In the genomic region with DNA sequence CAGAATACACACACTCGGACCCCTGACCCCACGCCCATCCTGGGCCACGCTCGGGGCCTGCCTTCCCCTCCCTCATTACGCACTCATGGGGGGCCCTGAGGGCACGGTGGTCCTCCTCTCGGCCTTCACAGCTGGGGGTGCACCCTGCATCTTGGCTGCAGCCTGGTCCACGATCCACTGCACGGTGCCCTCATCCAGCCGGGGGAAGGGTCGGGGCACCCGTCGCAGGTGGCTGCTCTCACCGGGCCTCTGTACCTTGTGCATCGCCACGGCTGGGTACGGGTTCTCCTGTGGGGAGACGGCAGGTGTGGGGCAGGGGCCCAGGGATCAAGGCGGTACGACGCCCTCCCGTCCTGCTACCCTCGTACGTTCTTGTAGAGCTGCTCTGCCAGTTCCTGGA, we compare ENCODE assay signal across 20 cellular contexts. TPM values are rescaled to one million over a fixed set of nuclear protein-coding genes. Genes with fewer than 3 reads are reported as not detected.
DNase-seq lines count a peak whose midpoint lies in the region; ATAC-seq and TF ChIP-seq lines count a peak whose summit lies in the region.
"Had no signal": no experiment of that assay in that cellular context is flagged by ENCODE, and none has a peak within 500 bp of the region (broad histone marks: within the 10 kb centered on the region; RNA-seq: fewer than 3 reads in every experiment).

No MANE protein-coding gene starts in this region.

- H4K91ac ChIP-seq in IMR-90 (ENCODE audit: insufficient read depth, low read depth, low read length): no peak overlapping the region

- no peak overlapping the region for H3K27ac Mint-ChIP-seq in CD4-positive, alpha-beta T cell
- peak overlapping the region; percentile 15 to 66 for H3K27ac Mint-ChIP-seq in effector memory CD8-positive, alpha-beta T cell
- H3K27ac Mint-ChIP-seq: B cell had no signal

- no peak overlapping the region for H4K8ac ChIP-seq in IMR-90 (ENCODE audit: low read depth in 2 of 2, low read length in 2 of 2)

- H3K4me3 Mint-ChIP-seq in CD4-positive, alpha-beta T cell: no peak overlapping the region
- no peak overlapping the region for H3K4me3 Mint-ChIP-seq in effector memory CD8-positive, alpha-beta T cell
- no peak overlapping the region for H3K4me3 Mint-ChIP-seq in activated T-cell treated with anti-CD3 and anti-CD28 coated beads, Interleukin-2, amount 50 U/mL, for 4 hours
- H3K4me3 Mint-ChIP-seq: B cell; CD4-positive, CD25-positive, alpha-beta regulatory T cell had no signal

- H3K23ac ChIP-seq in IMR-90 (ENCODE audit: low read depth, low read length): no peak overlapping the region

- ATAC-seq in CD4-positive, alpha-beta T cell (ENCODE audit: poor library complexity): no peak
- ATAC-seq in IMR-90 (ENCODE audit: low read depth) (no peak), GM18867 (IDR thresholded peaks at IDR 0.05; ENCODE audit: unreplicated experiment) (no peak), HG03159 (IDR thresholded peaks at IDR 0.05; ENCODE audit: unreplicated experiment) (no peak)
- ATAC-seq in effector memory CD8-positive, alpha-beta T cell (replicated peaks): no peak
- no peak for ATAC-seq in activated T-cell treated with anti-CD3 and anti-CD28 coated beads, Interleukin-2, amount 50 U/mL, for 4 hours

- H3K9me1 ChIP-seq in IMR-90 (ENCODE audit: insufficient read depth, low read length): no peaks in the 10 kb centered on the region

- intact Hi-C loops in CD4-positive, alpha-beta T cell (cut with DNase I, micrococcal nuclease): no loop called here
- intact Hi-C loops in IMR-90 (cut with micrococcal nuclease): no loop called here

- H2BK15ac ChIP-seq in IMR-90 (ENCODE audit: low read depth, low read length): no peak overlapping the region

- H3K27ac ChIP-seq in CD4-positive, alpha-beta T cell (ENCODE audit: low read depth, low read length): peak overlapping the region; percentile 29
- no peak overlapping the region for H3K27ac ChIP-seq in IMR-90 (ENCODE audit: insufficient read depth, low read length)
- H3K27ac ChIP-seq: 22Rv1, BLaER1, C4-2B, GM23248 had no signal

- no peak for DNase-seq in CD4-positive, alpha-beta T cell
- no peak for DNase-seq in IMR-90
- no peak for DNase-seq in effector memory CD8-positive, alpha-beta T cell
- DNase-seq in activated T-cell treated with anti-CD3 and anti-CD28 coated beads, Interleukin-2, amount 50 U/mL, for 4 hours: no peak
- DNase-seq: CD4-positive, CD25-positive, alpha-beta regulatory T cell; CD8-positive, alpha-beta memory T cell; DMS53; DMS79 treated with DMSO at 0.1 percent for 48 hours; GF-D8; GM23248; H7; HCEC 1CT had no signal

- H3K4me3 ChIP-seq in IMR-90 (ENCODE audit: insufficient read depth, low read depth, low read length): no peak overlapping the region
- H3K4me3 ChIP-seq: BLaER1, GM23248 had no signal

- H3K27me3 Mint-ChIP-seq in CD4-positive, alpha-beta T cell: no peaks in the 10 kb centered on the region
- no peaks in the 10 kb centered on the region for H3K27me3 Mint-ChIP-seq in effector memory CD8-positive, alpha-beta T cell
- H3K27me3 Mint-ChIP-seq in activated T-cell treated with anti-CD3 and anti-CD28 coated beads, Interleukin-2, amount 50 U/mL, for 4 hours (ENCODE audit: low read depth): no peaks in the 10 kb centered on the region
- H3K27me3 Mint-ChIP-seq: B cell; CD4-positive, CD25-positive, alpha-beta regulatory T cell; CD8-positive, alpha-beta memory T cell had no signal

- no peak overlapping the region for H2BK20ac ChIP-seq in IMR-90 (ENCODE audit: low read depth, low read length)

- no peak overlapping the region for H2AFZ ChIP-seq in IMR-90 (replicated peaks; ENCODE audit: low read length, poor library complexity)
- H2AFZ ChIP-seq: GM23248 had no signal

- peaks cover 12 to 29% of the 10 kb centered on the region in 2 experiments; a peak in 3 of 4 replicates for H3K79me1 ChIP-seq in IMR-90 (ENCODE audit: low read depth in 1 of 2, low read length in 2 of 2)

- no peak overlapping the region for H3K4me2 ChIP-seq in IMR-90 (ENCODE audit: low read depth, low read length)
- H3K4me2 ChIP-seq: BLaER1 had no signal

- dilution Hi-C loops in IMR-90 (cut with HindIII; ENCODE audit: low sequenced_read_pairs, unreplicated experiment): no loop called here

- H2BK120ac ChIP-seq in IMR-90 (ENCODE audit: low read depth, low read length): no peak overlapping the region

- H3K14ac ChIP-seq in IMR-90 (replicated peaks; ENCODE audit: low read depth, low read length): no peak overlapping the region

- TF ChIP-seq CTCF in CD4-positive, alpha-beta T cell (IDR thresholded peaks at IDR 0.05): no peak
- TF ChIP-seq CTCF in IMR-90 (conservative IDR thresholded peaks at IDR 0.05; ENCODE audit: low read depth, low read length): no peak

- H2AK5ac ChIP-seq in IMR-90 (ENCODE audit: low read depth, low read length): no peak overlapping the region

- no peak overlapping the region for H3K4ac ChIP-seq in IMR-90 (ENCODE audit: low read depth, low read length)

- in situ Hi-C loops in IMR-90 (cut with MboI; ENCODE audit: low sequenced_read_pairs): no loop called here

- no peak for TF ChIP-seq POLR2A in IMR-90 (IDR thresholded peaks at IDR 0.05; ENCODE audit: low read depth, low read length)

- no peaks in the 10 kb centered on the region for H3K4me1 ChIP-seq in IMR-90 (ENCODE audit: control insufficient read depth, insufficient read depth, low read length)

- peaks cover 69% of the 10 kb centered on the region for H3K36me3 Mint-ChIP-seq in CD4-positive, alpha-beta T cell (ENCODE audit: low read depth)
- peaks cover 66% of the 10 kb centered on the region for H3K36me3 Mint-ChIP-seq in effector memory CD8-positive, alpha-beta T cell (ENCODE audit: insufficient read depth)
- peaks cover 22% of the 10 kb centered on the region for H3K36me3 Mint-ChIP-seq in activated T-cell treated with anti-CD3 and anti-CD28 coated beads, Interleukin-2, amount 50 U/mL, for 4 hours (ENCODE audit: insufficient read depth)

- POLR2A ChIA-PET in CD4-positive, alpha-beta T cell (lab: Charles Lee): no interaction called here
- POLR2A ChIA-PET in IMR-90 (lab: Charles Lee; ENCODE audit: unreplicated experiment): no interaction called here

- CTCF ChIA-PET in CD4-positive, alpha-beta T cell (lab: Charles Lee): no interaction called here
- CTCF ChIA-PET in IMR-90 (lab: Yijun Ruan, JAX): no interaction called here

- no peak overlapping the region for H3K18ac ChIP-seq in IMR-90 (ENCODE audit: low read depth, low read length)

- BruUV-seq in IMR-90 (replicated peaks; lab: Mats Ljungman, UMichigan): TSS peak; percentile 39

- peaks cover 17% of the 10 kb centered on the region for H3K4me1 Mint-ChIP-seq in CD4-positive, alpha-beta T cell (ENCODE audit: low read depth)
- peaks cover 15 to 21% of the 10 kb centered on the region in 2 donors for H3K4me1 Mint-ChIP-seq in effector memory CD8-positive, alpha-beta T cell (ENCODE audit: low read depth in 2 of 2)
- H3K4me1 Mint-ChIP-seq in activated T-cell treated with anti-CD3 and anti-CD28 coated beads, Interleukin-2, amount 50 U/mL, for 4 hours (ENCODE audit: low read depth): peaks cover 11% of the 10 kb centered on the region

- H3K9me3 Mint-ChIP-seq in CD4-positive, alpha-beta T cell: no peaks in the 10 kb centered on the region
- H3K9me3 Mint-ChIP-seq in effector memory CD8-positive, alpha-beta T cell: no peaks in the 10 kb centered on the region
- H3K9me3 Mint-ChIP-seq in activated T-cell treated with anti-CD3 and anti-CD28 coated beads, Interleukin-2, amount 50 U/mL, for 4 hours: no peaks in the 10 kb centered on the region
- H3K9me3 Mint-ChIP-seq: CD4-positive, CD25-positive, alpha-beta regulatory T cell; CD8-positive, alpha-beta memory T cell had no signal

- peaks cover 27% of the 10 kb centered on the region for H4K20me1 ChIP-seq in IMR-90 (ENCODE audit: insufficient read depth, low read length)

- WGBS in IMR-90 (ENCODE audit: extremely low coverage in 2 of 2, insufficient read length in 1 of 2), 2 experiments: 91% methylated on average over 20 of the region's 24 CpGs; no CpG with 5 or more reads in 1 of the 2 experiments

- no peaks in the 10 kb centered on the region for H3K27me3 ChIP-seq in CD4-positive, alpha-beta T cell (ENCODE audit: control insufficient read depth, insufficient read depth, low read length)
- no peaks in the 10 kb centered on the region for H3K27me3 ChIP-seq in IMR-90 (ENCODE audit: control insufficient read depth, insufficient read depth, low read length)
- H3K27me3 ChIP-seq: BLaER1 had no signal

- no peak for TF ChIP-seq RAD21 in IMR-90 (IDR thresholded peaks at IDR 0.05; ENCODE audit: low read length)

- no peak overlapping the region for H2BK5ac ChIP-seq in IMR-90 (ENCODE audit: low read depth, low read length, poor library complexity, severe bottlenecking)

- no peak overlapping the region for H3K9ac ChIP-seq in IMR-90 (ENCODE audit: low read depth, low read length)
- H3K9ac ChIP-seq: BLaER1, GM23248 had no signal

- H3K9me3 ChIP-seq in CD4-positive, alpha-beta T cell (ENCODE audit: control insufficient read depth, low read length): no peaks in the 10 kb centered on the region
- no peaks in the 10 kb centered on the region for H3K9me3 ChIP-seq in IMR-90 (ENCODE audit: control insufficient read depth, insufficient read depth, low read length)
- H3K9me3 ChIP-seq: BLaER1 had no signal

- no peak overlapping the region for H2AK9ac ChIP-seq in IMR-90 (replicated peaks; ENCODE audit: low read depth, low read length, poor library complexity)

- H3K56ac ChIP-seq in IMR-90 (ENCODE audit: extremely low read depth, insufficient read depth, low read length): no peak overlapping the region

- no peak overlapping the region for H4K5ac ChIP-seq in IMR-90 (ENCODE audit: low read depth, low read length)

- peaks cover 81% of the 10 kb centered on the region for H3K36me3 ChIP-seq in IMR-90 (ENCODE audit: control insufficient read depth, insufficient read depth, low read length)

RNA-seq across cellular contexts. Expression of gene SBF1, which starts 10.4 kb away (rescaled TPM):
- total RNA-seq in CD4-positive, alpha-beta T cell: 100 to 1,000 TPM; 220 to 227 TPM
- total RNA-seq in IMR-90 (2012; rRNA removed): 21.5 and 22.8 TPM in 2 replicates
- 33.2 and 41.0 TPM in 2 replicates for polyA plus RNA-seq in IMR-90 (2012; rRNA removed)
- polyA plus RNA-seq in IMR-90 (2012; cell fraction: cytosol; rRNA removed): 28.0 and 35.6 TPM in 2 replicates
- 81.2 and 239 TPM in 2 replicates for polyA plus RNA-seq in IMR-90 (2012; cell fraction: nucleus; rRNA removed; ENCODE audit: low replicate concordance)
- 100 to 1,000 TPM; 128 to 130 (median 129) TPM for total RNA-seq in activated T-cell treated with anti-CD3 and anti-CD28 coated beads, Interleukin-2, amount 50 U/mL, for 4 hours

RNA-seq across cellular contexts. Expression of gene ADM2, which starts 16.9 kb away (rescaled TPM):
- 1 to 10 TPM; 1.1 to 1.6 TPM for total RNA-seq in CD4-positive, alpha-beta T cell
- total RNA-seq in IMR-90 (2012; rRNA removed): 0.18 and 0.28 TPM in 2 replicates
- polyA plus RNA-seq in IMR-90 (2012; rRNA removed): 1.9 and 2.3 TPM in 2 replicates
- 1.8 and 4.1 TPM in 2 replicates for polyA plus RNA-seq in IMR-90 (2012; cell fraction: cytosol; rRNA removed)
- 2.3 and 3.8 TPM in 2 replicates for polyA plus RNA-seq in IMR-90 (2012; cell fraction: nucleus; rRNA removed; ENCODE audit: low replicate concordance)
- 1 to 10 TPM; 4.8 to 9.4 (median 8.2) TPM for total RNA-seq in activated T-cell treated with anti-CD3 and anti-CD28 coated beads, Interleukin-2, amount 50 U/mL, for 4 hours
- total RNA-seq: G401 had no signal

RNA-seq across cellular contexts. Expression of gene MIOX, which starts 22.2 kb away (rescaled TPM):
- total RNA-seq in CD4-positive, alpha-beta T cell: not detected
- not detected in 2 replicates for total RNA-seq in IMR-90 (2012; rRNA removed)
- not detected in 2 replicates for polyA plus RNA-seq in IMR-90 (2012; rRNA removed)
- polyA plus RNA-seq in IMR-90 (2012; cell fraction: cytosol; rRNA removed): not detected in 2 replicates
- 0.46 and 0.61 TPM in 2 replicates for polyA plus RNA-seq in IMR-90 (2012; cell fraction: nucleus; rRNA removed; ENCODE audit: low replicate concordance)
- total RNA-seq in activated T-cell treated with anti-CD3 and anti-CD28 coated beads, Interleukin-2, amount 50 U/mL, for 4 hours: under 1 TPM in 1 of 3 donors, not detected in 2; 0.30 TPM
- total RNA-seq: B cell; CD4-positive, CD25-positive, alpha-beta regulatory T cell; Daoy; GM23248; H7 had no signal
- polyA plus RNA-seq: CD4-positive, CD25-positive, alpha-beta regulatory T cell; CD8-positive, alpha-beta memory T cell had no signal

RNA-seq across cellular contexts. Expression of gene LMF2, which starts 43.1 kb away (rescaled TPM):
- 100 to 1,000 TPM; 107 to 114 TPM for total RNA-seq in CD4-positive, alpha-beta T cell
- 15.6 and 16.8 TPM in 2 replicates for total RNA-seq in IMR-90 (2012; rRNA removed)
- polyA plus RNA-seq in IMR-90 (2012; rRNA removed): 82.6 and 103 TPM in 2 replicates
- 39.0 and 77.4 TPM in 2 replicates for polyA plus RNA-seq in IMR-90 (2012; cell fraction: cytosol; rRNA removed)
- polyA plus RNA-seq in IMR-90 (2012; cell fraction: nucleus; rRNA removed; ENCODE audit: low replicate concordance): 417 and 1,505 TPM in 2 replicates
- total RNA-seq in activated T-cell treated with anti-CD3 and anti-CD28 coated beads, Interleukin-2, amount 50 U/mL, for 4 hours: 10 to 100 TPM; 68.7 to 79.9 (median 72.2) TPM

RNA-seq across cellular contexts. Expression of gene NCAPH2, which starts 43.6 kb away (rescaled TPM):
- 100 to 1,000 TPM; 184 to 185 TPM for total RNA-seq in CD4-positive, alpha-beta T cell
- 36.4 and 38.5 TPM in 2 replicates for total RNA-seq in IMR-90 (2012; rRNA removed)
- polyA plus RNA-seq in IMR-90 (2012; rRNA removed): 30.2 and 30.8 TPM in 2 replicates
- polyA plus RNA-seq in IMR-90 (2012; cell fraction: cytosol; rRNA removed): 21.4 and 24.2 TPM in 2 replicates
- polyA plus RNA-seq in IMR-90 (2012; cell fraction: nucleus; rRNA removed; ENCODE audit: low replicate concordance): 41.1 and 97.4 TPM in 2 replicates
- total RNA-seq in activated T-cell treated with anti-CD3 and anti-CD28 coated beads, Interleukin-2, amount 50 U/mL, for 4 hours: 100 to 1,000 TPM; 152 to 175 (median 156) TPM
